24 cellular contexts compared by ENCODE assay signal in the genomic region with DNA sequence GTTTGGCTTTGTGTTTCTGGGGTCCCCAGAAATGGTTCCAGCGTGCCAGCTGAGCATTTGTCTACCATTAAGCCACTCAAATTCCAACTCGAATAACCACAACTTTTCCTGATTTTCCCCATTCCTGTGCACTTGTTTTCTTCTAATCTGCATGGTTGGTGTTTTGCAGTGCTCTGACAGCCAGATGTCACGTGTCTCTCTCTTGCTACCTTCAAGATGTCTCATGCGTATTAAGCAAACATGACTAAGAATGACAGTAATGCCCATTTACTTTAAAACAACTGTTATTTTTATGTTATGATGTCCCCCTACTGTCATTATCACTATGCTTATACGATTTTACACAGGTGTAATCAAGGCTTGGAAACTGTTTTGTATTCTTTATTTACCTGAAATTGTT.
"Had no signal": no experiment of that assay in that cellular context is flagged by ENCODE, and none has a peak within 500 bp of the region (broad histone marks: within the 10 kb centered on the region; RNA-seq: fewer than 3 reads in every experiment).

No MANE protein-coding gene starts in this region.

- ATAC-seq: activated CD8-positive, alpha-beta T cell treated with anti-CD3 and anti-CD28 coated beads, Interleukin-2, amount 10 ng/mL, durations not matched to agents 7 days and 5 days; activated naive CD8-positive, alpha-beta T cell treated with anti-CD3 and anti-CD28 coated beads, Interleukin-2, amount 50 U/mL, for 24 hours; gastroesophageal sphincter; heart left ventricle; left ventricle myocardium superior; right cardiac atrium; stimulated activated effector memory CD8-positive, alpha-beta T cell treated with anti-CD3 and anti-CD28 coated beads, Interleukin-12 subunit alpha, Interleukin-12 subunit beta, amount 100 ng/mL, for 72 hours had no signal

- H3K36me3 Mint-ChIP-seq: activated naive CD4-positive, alpha-beta T cell treated with anti-CD3 and anti-CD28 coated beads, Interleukin-2, amount 10 ng/mL, durations not matched to agents 7 days and 5 days; memory B cell; neural progenitor cell; stimulated activated effector memory CD8-positive, alpha-beta T cell treated with anti-CD3 and anti-CD28 coated beads, Interleukin-12 subunit alpha, Interleukin-12 subunit beta, amount 100 ng/mL, for 72 hours had no signal

- H3K27ac ChIP-seq: brain microvascular endothelial cell, colonic mucosa, gastroesophageal sphincter, neural progenitor cell, prostate gland, skin epidermis, stomach had no signal

- DNase-seq: activated CD4-positive, alpha-beta T cell treated with anti-CD3 and anti-CD28 coated beads, Interleukin-2, amount 10 ng/mL, durations not matched to agents 24 days and 14 days; activated CD8-positive, alpha-beta T cell treated with anti-CD3 and anti-CD28 coated beads, Interleukin-2, amount 10 ng/mL, durations not matched to agents 7 days and 5 days; activated naive CD4-positive, alpha-beta T cell treated with anti-CD3 and anti-CD28 coated beads, Interleukin-2, amount 10 ng/mL, durations not matched to agents 7 days and 5 days; activated naive CD8-positive, alpha-beta T cell treated with anti-CD3 and anti-CD28 coated beads, Interleukin-2, amount 50 U/mL, for 24 hours; activated T-cell treated with anti-CD3 and anti-CD28 coated beads, Interleukin-2, amount 50 U/mL, for 24 hours; aorta; brain microvascular endothelial cell; colonic mucosa; erythroblast; heart left ventricle; kidney; left ventricle myocardium superior; right cardiac atrium; stimulated activated CD4-positive, alpha-beta T cell treated with anti-CD3 and anti-CD28 coated beads, Interleukin-15, amount 100 ng/mL, for 24 hours; stimulated activated CD4-positive, alpha-beta T cell treated with anti-CD3 and anti-CD28 coated beads, Interleukin-4, amount 100 ng/mL, for 1 hour; stomach; T-helper 9 cell had no signal

- H3K4me3 ChIP-seq: colonic mucosa, gastroesophageal sphincter, heart left ventricle, neural progenitor cell, prostate gland, skin epidermis, stomach had no signal

- H3K9me3 ChIP-seq: colonic mucosa, gastroesophageal sphincter, heart left ventricle, prostate gland, stomach had no signal

- H3K9me3 Mint-ChIP-seq: activated CD4-positive, alpha-beta T cell treated with anti-CD3 and anti-CD28 coated beads, Interleukin-2, amount 10 ng/mL, durations not matched to agents 24 days and 14 days; activated naive CD4-positive, alpha-beta T cell treated with anti-CD3 and anti-CD28 coated beads, Interleukin-2, amount 10 ng/mL, durations not matched to agents 7 days and 5 days; activated naive CD8-positive, alpha-beta T cell treated with anti-CD3 and anti-CD28 coated beads, Interleukin-2, amount 50 U/mL, for 24 hours; activated T-cell treated with anti-CD3 and anti-CD28 coated beads, Interleukin-2, amount 50 U/mL, for 24 hours; central memory CD8-positive, alpha-beta T cell; memory B cell; neural progenitor cell; stimulated activated effector memory CD8-positive, alpha-beta T cell treated with anti-CD3 and anti-CD28 coated beads, Interleukin-12 subunit alpha, Interleukin-12 subunit beta, amount 100 ng/mL, for 72 hours had no signal

- H3K4me3 Mint-ChIP-seq: activated CD4-positive, alpha-beta T cell treated with anti-CD3 and anti-CD28 coated beads, Interleukin-2, amount 10 ng/mL, durations not matched to agents 24 days and 14 days; activated CD8-positive, alpha-beta T cell treated with anti-CD3 and anti-CD28 coated beads, Interleukin-2, amount 10 ng/mL, durations not matched to agents 7 days and 5 days; activated naive CD4-positive, alpha-beta T cell treated with anti-CD3 and anti-CD28 coated beads, Interleukin-2, amount 10 ng/mL, durations not matched to agents 7 days and 5 days; activated naive CD8-positive, alpha-beta T cell treated with anti-CD3 and anti-CD28 coated beads, Interleukin-2, amount 50 U/mL, for 24 hours; activated T-cell treated with anti-CD3 and anti-CD28 coated beads, Interleukin-2, amount 50 U/mL, for 24 hours; central memory CD8-positive, alpha-beta T cell; memory B cell; neural progenitor cell; stimulated activated effector memory CD8-positive, alpha-beta T cell treated with anti-CD3 and anti-CD28 coated beads, Interleukin-12 subunit alpha, Interleukin-12 subunit beta, amount 100 ng/mL, for 72 hours had no signal

- H3K27ac Mint-ChIP-seq: activated CD4-positive, alpha-beta T cell treated with anti-CD3 and anti-CD28 coated beads, Interleukin-2, amount 10 ng/mL, durations not matched to agents 24 days and 14 days; activated CD8-positive, alpha-beta T cell treated with anti-CD3 and anti-CD28 coated beads, Interleukin-2, amount 10 ng/mL, durations not matched to agents 7 days and 5 days; activated naive CD4-positive, alpha-beta T cell treated with anti-CD3 and anti-CD28 coated beads, Interleukin-2, amount 10 ng/mL, durations not matched to agents 7 days and 5 days; activated naive CD8-positive, alpha-beta T cell treated with anti-CD3 and anti-CD28 coated beads, Interleukin-2, amount 50 U/mL, for 24 hours; activated T-cell treated with anti-CD3 and anti-CD28 coated beads, Interleukin-2, amount 50 U/mL, for 24 hours; memory B cell; neural progenitor cell; stimulated activated effector memory CD8-positive, alpha-beta T cell treated with anti-CD3 and anti-CD28 coated beads, Interleukin-12 subunit alpha, Interleukin-12 subunit beta, amount 100 ng/mL, for 72 hours had no signal

- H3K4me1 ChIP-seq: prostate gland had no signal

- H3K36me3 ChIP-seq: brain microvascular endothelial cell, colonic mucosa, gastroesophageal sphincter, heart left ventricle, neural progenitor cell, prostate gland, stomach had no signal
